ENCODE assay signal across 19 cellular contexts in the genomic region with DNA sequence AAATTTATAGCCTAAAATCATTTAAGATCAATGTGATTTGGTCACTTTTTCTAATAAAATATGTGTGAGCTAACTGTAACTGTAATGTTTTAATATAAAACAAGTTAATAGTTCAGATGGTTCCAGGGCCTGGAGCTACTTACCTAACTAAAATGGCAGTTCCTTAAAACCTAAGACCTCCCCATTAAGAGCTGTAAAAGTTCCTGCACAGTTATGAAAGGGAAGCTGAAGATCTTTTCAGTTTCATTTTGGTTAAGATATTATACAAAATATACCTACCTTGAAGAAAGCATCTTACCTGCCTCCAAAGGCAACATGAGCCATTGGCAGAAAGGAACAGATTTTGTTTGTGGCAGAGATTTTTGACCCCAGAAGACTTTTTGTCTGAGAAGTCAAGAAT. TPM values are rescaled to one million over a fixed set of nuclear protein-coding genes. Genes with fewer than 3 reads are reported as not detected.
DNase-seq lines count a peak whose midpoint lies in the region; ATAC-seq, FAIRE-seq and TF ChIP-seq lines count a peak whose summit lies in the region.
"Had no signal": no experiment of that assay in that cellular context is flagged by ENCODE, and none has a peak within 500 bp of the region (broad histone marks: within the 10 kb centered on the region; RNA-seq: fewer than 3 reads in every experiment).

No MANE protein-coding gene starts in this region.

- RAD21 ChIA-PET in GM12878 (lab: Charles Lee; ENCODE audit: unreplicated experiment), result interaction anchor here (1.1 to 2.0 kb wide), 4 partner anchors 68 to 115 kb away, joined by 3 to 7 read pairs (median 6); a partner anchor contains a TSS

- H3K4me2 ChIP-seq in GM12878 (ENCODE audit: control insufficient read depth, insufficient read depth), result no peak overlapping the region

- TF ChIP-seq RAD21 in GM12878 (IDR thresholded peaks at IDR 0.05; ENCODE audit: insufficient read depth, low read depth, low read length), result no peak

- intact Hi-C loops in GM12878 (cut with micrococcal nuclease; ENCODE audit: unreplicated experiment), result no loop called here

- no peak for FAIRE-seq in GM12878 (lab: Jason Lieb, UNC)
- FAIRE-seq in GM12892 (lab: Jason Lieb, UNC), result no peak
- FAIRE-seq: RCC 7860 had no signal

- in situ Hi-C loops in GM12878 (cut with MboI), result no loop called here

- POLR2A ChIA-PET in GM12878 (lab: Charles Lee), result interaction anchor here (0.6 to 1.3 kb wide), 2 partner anchors 107 to 704 kb away, joined by 3 read pairs; a partner anchor contains a TSS

- H3K27ac ChIP-seq in GM12878 (ENCODE audit: control insufficient read depth, insufficient read depth), result no peak overlapping the region
- H3K27ac ChIP-seq: C4-2B, SK-N-MC had no signal

- H3K79me2 ChIP-seq in GM12878 (ENCODE audit: control insufficient read depth, insufficient read depth, low read length), result no peaks in the 10 kb centered on the region

- no peaks in the 10 kb centered on the region for H3K4me1 ChIP-seq in GM12878 (ENCODE audit: control insufficient read depth, insufficient read depth, low read length)

- peaks cover 2 to 10% of the 10 kb centered on the region in 2 experiments for H3K36me3 ChIP-seq in GM12878 (ENCODE audit: control insufficient read depth in 2 of 2, insufficient read depth in 2 of 2, low read length in 1 of 2)

- BruUV-seq in GM12878 (replicated peaks; lab: Mats Ljungman, UMichigan), result no TSS peak

- no peak for TF ChIP-seq CTCF in GM12878 (IDR thresholded peaks at IDR 0.05 in 2 of 3, conservative IDR thresholded peaks at IDR 0.05 in 1 of 3; ENCODE audit: control insufficient read depth in 2 of 3, extremely low read depth in 1 of 3, insufficient read depth in 1 of 3, low read depth in 3 of 3, low read length in 3 of 3)

- no peak for DNase-seq in GM12878 (ENCODE audit: low read depth, low spot score)
- DNase-seq in GM12892 (ENCODE audit: insufficient read length), result no peak
- DNase-seq in SK-N-DZ (ENCODE audit: low spot score), result no peak
- DNase-seq: ACHN, DMS 273 treated with DMSO at 0.1 percent for 48 hours, DND-41, H9, NCI-H1105, NCI-H1694, NCI-H2081 treated with DMSO at 0.1 percent for 48 hours, NCI-H446 treated with DMSO at 0.1 percent for 48 hours had no signal

- H4K20me1 ChIP-seq in GM12878 (ENCODE audit: control insufficient read depth, insufficient read depth), result no peaks in the 10 kb centered on the region

- TF ChIP-seq EP300 in GM12878 (IDR thresholded peaks at IDR 0.05; ENCODE audit: borderline replicate concordance in 1 of 2, control insufficient read depth in 1 of 2, low read depth in 2 of 2, low read length in 2 of 2), result no peak

- ATAC-seq in GM18858 (IDR thresholded peaks at IDR 0.05; ENCODE audit: unreplicated experiment) (peak; percentile 39), GM19372 (IDR thresholded peaks at IDR 0.05; ENCODE audit: low read depth, unreplicated experiment) (peak; percentile 45), HG02852 (IDR thresholded peaks at IDR 0.05; ENCODE audit: unreplicated experiment) (peak; percentile 58), GM12878 (peak; percentile 52; the same call in 2 of the 3 replicates), GM21423 (IDR thresholded peaks at IDR 0.05; ENCODE audit: unreplicated experiment) (no peak)
- ATAC-seq: Right ventricle myocardium inferior had no signal

- no peaks in the 10 kb centered on the region for H3K27me3 ChIP-seq in GM12878 (replicated peaks in 1 of 2; ENCODE audit: control insufficient read depth in 2 of 2, insufficient read depth in 2 of 2, low read length in 1 of 2)

- no peak overlapping the region for H3K4me3 ChIP-seq in GM12878
- H3K4me3 ChIP-seq: SK-N-MC had no signal

- H3K9me3 ChIP-seq in GM12878 (replicated peaks; ENCODE audit: control insufficient read depth, insufficient read depth, low read length), result no peaks in the 10 kb centered on the region

- CTCF ChIA-PET in GM12878 (lab: Yijun Ruan, JAX), result interaction anchor here (1.1 to 4.1 kb wide), 4 partner anchors 11 to 115 kb away, joined by 4 to 23 read pairs (median 6); a partner anchor contains a TSS

- no peak for TF ChIP-seq POLR2A in GM12878 (IDR thresholded peaks at IDR 0.05; ENCODE audit: low read depth, low read length)
- no peak for TF ChIP-seq POLR2A in GM12892 (IDR thresholded peaks at IDR 0.05; ENCODE audit: low read depth, low read length)

- H2AFZ ChIP-seq in GM12878 (ENCODE audit: control insufficient read depth, low read depth, low read length), result no peak overlapping the region

- SMC1A ChIA-PET in GM12878 (lab: Charles Lee; ENCODE audit: uncharacterized antibody, unreplicated experiment), result interaction anchor here (0.7 to 3.7 kb wide), 8 partner anchors 14 to 114 kb away, joined by 3 to 20 read pairs (median 5); a partner anchor contains a TSS

- no peak overlapping the region for H3K9ac ChIP-seq in GM12878 (ENCODE audit: control insufficient read depth, insufficient read depth, low read length)

TF ChIP-seq in GM12878, 131 proteins besides CTCF, POLR2A, EP300 and RAD21:
- TF ChIP-seq, protein P1, sequence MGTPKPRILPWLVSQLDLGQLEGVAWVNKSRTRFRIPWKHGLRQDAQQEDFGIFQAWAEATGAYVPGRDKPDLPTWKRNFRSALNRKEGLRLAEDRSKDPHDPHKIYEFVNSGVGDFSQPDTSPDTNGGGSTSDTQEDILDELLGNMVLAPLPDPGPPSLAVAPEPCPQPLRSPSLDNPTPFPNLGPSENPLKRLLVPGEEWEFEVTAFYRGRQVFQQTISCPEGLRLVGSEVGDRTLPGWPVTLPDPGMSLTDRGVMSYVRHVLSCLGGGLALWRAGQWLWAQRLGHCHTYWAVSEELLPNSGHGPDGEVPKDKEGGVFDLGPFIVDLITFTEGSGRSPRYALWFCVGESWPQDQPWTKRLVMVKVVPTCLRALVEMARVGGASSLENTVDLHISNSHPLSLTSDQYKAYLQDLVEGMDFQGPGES (IDR thresholded peaks at IDR 0.05), result no peak
- no peak for TF ChIP-seq NFYA (IDR thresholded peaks at IDR 0.05; ENCODE audit: borderline replicate concordance, low read depth, low read length)
- no peak for TF ChIP-seq HCFC1 (IDR thresholded peaks at IDR 0.05; ENCODE audit: low read length)
- no peak for TF ChIP-seq HDAC2 (IDR thresholded peaks at IDR 0.05)
- no peak for TF ChIP-seq MTA3 (IDR thresholded peaks at IDR 0.05; ENCODE audit: borderline replicate concordance, low read length)
- TF ChIP-seq ESRRA (IDR thresholded peaks at IDR 0.05; ENCODE audit: low read length), result no peak
- no peak for TF ChIP-seq ZSCAN29 (IDR thresholded peaks at IDR 0.05)

RNA-seq across cellular contexts. Expression of a gene that starts 30.1 kb away (rescaled TPM):
- total RNA-seq in GM12878 (2013; cell fraction: nucleolus; rRNA removed), result 24.3 and 28.0 TPM in 2 replicates
- 31.2 and 37.1 TPM in 2 replicates for total RNA-seq in GM12878 (2014; rRNA removed)
- total RNA-seq in GM12878 (2014; rRNA removed; fragmentation: Illumina TruSeq; extraction: Trizol), result 49.6 and 53.9 TPM in 2 replicates
- 31.4 and 35.3 TPM in 2 replicates for total RNA-seq in GM12878 (2021)
- polyA plus RNA-seq in GM12878 (2011; ENCODE audit: low read depth), result 13.7 TPM
- polyA plus RNA-seq in GM12878 (2011; rRNA removed), result 47.7 and 78.2 TPM in 2 replicates
- polyA plus RNA-seq in GM12878 (2011; cell fraction: cytosol; rRNA removed), result 14.4 and 34.8 TPM in 2 replicates
- 8.9 and 14.3 TPM in 2 replicates for polyA plus RNA-seq in GM12878 (2011; cell fraction: nucleus; rRNA removed)
- 21.3 and 23.3 TPM in 2 replicates for polyA plus RNA-seq in GM12878 (2012)
- 93.5 and 109 TPM in 2 replicates for polyA plus RNA-seq in GM12878 (2014; fragmentation: Illumina TruSeq; extraction: Trizol)
- 10 to 100 TPM; 47.9 to 56.4 TPM for polyA plus RNA-seq in GM12878 (2014; fragmentation: Nextera tagmentation; extraction: Ambion mirVana)
- 28.2 and 32.6 TPM in 2 replicates for polyA plus RNA-seq in GM12878 (2014; rRNA removed)
- polyA plus RNA-seq in GM12878 (2016; fragmentation: Nextera tagmentation; extraction: Ambion mirVana), result 10 to 100 TPM; 62.9 to 76.3 TPM
- 6.5 and 8.6 TPM in 2 replicates for polyA minus RNA-seq in GM12878 (2011; rRNA and poly(A)+ RNA removed)
- polyA minus RNA-seq in GM12878 (2011; cell fraction: cytosol; rRNA and poly(A)+ RNA removed), result 4.1 and 9.2 TPM in 2 replicates
- 1.7 and 4.3 TPM in 2 replicates for polyA minus RNA-seq in GM12878 (2011; cell fraction: nucleus; rRNA and poly(A)+ RNA removed)
- 43.2 TPM for polyA plus RNA-seq in GM12892 (2012; ENCODE audit: missing spikeins)
- polyA plus RNA-seq in SK-N-DZ (2014; cell fraction: cytosol; rRNA removed), result 72.8 and 86.7 TPM in 2 replicates
- 38.5 and 53.5 TPM in 2 replicates for polyA plus RNA-seq in SK-N-DZ (2014; cell fraction: nucleus; rRNA removed)
